ENCODE assay signal across 8 cellular contexts in the genomic region with DNA sequence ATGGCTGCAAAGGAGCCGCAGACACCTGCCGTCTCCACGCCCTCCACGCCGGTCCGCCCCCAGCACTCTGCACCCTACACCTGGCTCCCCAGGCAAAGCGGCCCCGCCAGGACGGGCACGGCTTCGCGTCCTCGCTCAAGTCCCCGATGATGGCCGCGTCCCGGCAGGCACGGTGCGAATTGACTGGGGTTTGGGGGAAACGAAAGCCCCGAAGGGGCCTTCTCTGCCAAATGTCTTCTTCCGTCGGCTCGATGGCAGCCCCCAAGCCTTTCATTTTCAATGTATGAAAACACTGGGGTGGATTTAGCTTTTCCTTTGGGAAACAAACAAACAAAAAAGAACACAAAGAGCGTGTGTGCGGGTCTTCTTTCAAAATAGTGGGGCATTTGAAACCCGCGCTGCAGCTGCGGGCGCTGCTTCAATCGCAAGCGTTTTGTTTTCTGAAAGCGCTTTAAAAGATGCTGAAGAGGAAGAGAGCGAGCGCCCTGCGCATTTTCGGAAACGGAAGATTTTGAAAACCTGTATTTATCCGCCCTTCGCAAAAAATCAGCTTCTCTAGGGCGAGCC.
DNase-seq lines count a peak whose midpoint lies in the region; ATAC-seq and TF ChIP-seq lines count a peak whose summit lies in the region.

No MANE protein-coding gene starts in this region.

- DNase-seq in NCI-H2029 (lab: John Stamatoyannopoulos, UW) (peak; percentile 39), NCI-H2029 treated with DMSO at 0.1 percent for 48 hours (lab: John Stamatoyannopoulos, UW) (no peak), fibroblast of lung (ENCODE audit: low read depth in 2 of 2) (peak; percentile 12 to 43), neural progenitor cell (ENCODE audit: low spot score) (peak; percentile 68)
- peak; percentile 16 for DNase-seq in activated CD4-positive, alpha-beta T cell treated with anti-CD3 and anti-CD28 coated beads for 48 hours

- peaks cover 10% of the 10 kb centered on the region for H3F3A ChIP-seq in neural progenitor cell (ENCODE audit: low read depth)

- no peaks in the 10 kb centered on the region for H3K9me3 Mint-ChIP-seq in neural progenitor cell

- peak overlapping the region; percentile 73 for H3K4me3 Mint-ChIP-seq in neural progenitor cell

- H3K36me3 Mint-ChIP-seq in neural progenitor cell, result no peaks in the 10 kb centered on the region

- H3K27ac ChIP-seq in fibroblast of lung (ENCODE audit: insufficient read depth, low read length) (no peak overlapping the region), neural progenitor cell (no peak overlapping the region)

- H3K9ac ChIP-seq in fibroblast of lung (ENCODE audit: insufficient read depth, low read length), result no peak overlapping the region
- H3K9ac ChIP-seq in neural progenitor cell, result no peak overlapping the region

- no peak overlapping the region for H3K27ac Mint-ChIP-seq in neural progenitor cell

- H3K4me2 ChIP-seq in fibroblast of lung (ENCODE audit: extremely low read depth, insufficient read depth, low read length) (peak overlapping the region; percentile 78), neural progenitor cell (peak overlapping the region; percentile 89)

- H3K4me3 ChIP-seq in fibroblast of lung (replicated peaks in 1 of 4; ENCODE audit: control extremely low read depth in 1 of 4, insufficient read depth in 1 of 4, low read depth in 3 of 4, low read length in 4 of 4), result peak overlapping the region; percentile 40 to 61 (median 52)
- H3K4me3 ChIP-seq in neural progenitor cell, result peak overlapping the region; percentile 49

- peaks cover 12% of the 10 kb centered on the region for H3K27me3 Mint-ChIP-seq in neural progenitor cell (ENCODE audit: insufficient read depth, low read depth)

- ATAC-seq in HG03108 (IDR thresholded peaks at IDR 0.05; ENCODE audit: unreplicated experiment), result no peak
- ATAC-seq in GM18907 (IDR thresholded peaks at IDR 0.05; ENCODE audit: unreplicated experiment), result no peak
- ATAC-seq in SK-N-SH treated with all-trans-retinoic acid at 6 μM for 48 hours, result no peak

- H3K4me1 ChIP-seq in fibroblast of lung (ENCODE audit: control insufficient read depth, extremely low read depth, insufficient read depth, low read length) (no peaks in the 10 kb centered on the region), neural progenitor cell (peaks cover 19% of the 10 kb centered on the region)

- peaks cover 29% of the 10 kb centered on the region for H3K27me3 ChIP-seq in fibroblast of lung (ENCODE audit: control insufficient read depth, insufficient read depth, low read length)
- H3K27me3 ChIP-seq in neural progenitor cell, result peaks cover 99% of the 10 kb centered on the region

- H3K4me1 Mint-ChIP-seq in neural progenitor cell, result peaks cover 9% of the 10 kb centered on the region

- no peaks in the 10 kb centered on the region for H3K9me3 ChIP-seq in fibroblast of lung (ENCODE audit: control insufficient read depth, insufficient read depth, low read depth, low read length)
- no peaks in the 10 kb centered on the region for H3K9me3 ChIP-seq in neural progenitor cell (ENCODE audit: low read depth)

- H2AFZ ChIP-seq in fibroblast of lung (ENCODE audit: low read length) (peak overlapping the region; percentile 14), neural progenitor cell (replicated peaks) (peak overlapping the region; percentile 70)

- H3K79me2 ChIP-seq in fibroblast of lung (ENCODE audit: control insufficient read depth, insufficient read depth, low read length), result no peaks in the 10 kb centered on the region
- H3K79me2 ChIP-seq in neural progenitor cell (ENCODE audit: low read depth), result no peaks in the 10 kb centered on the region

- no peaks in the 10 kb centered on the region for H4K20me1 ChIP-seq in fibroblast of lung (ENCODE audit: control insufficient read depth, extremely low read depth, insufficient read depth, low read length)
- no peaks in the 10 kb centered on the region for H4K20me1 ChIP-seq in neural progenitor cell (ENCODE audit: low read depth)

- no peak for TF ChIP-seq CTCF in fibroblast of lung (conservative IDR thresholded peaks at IDR 0.05 in 1 of 2, IDR thresholded peaks at IDR 0.05 in 1 of 2; ENCODE audit: low read depth in 1 of 2, low read length in 2 of 2)
- TF ChIP-seq CTCF in neural progenitor cell (IDR thresholded peaks at IDR 0.05), result no peak

- no peaks in the 10 kb centered on the region for H3K36me3 ChIP-seq in fibroblast of lung (ENCODE audit: control insufficient read depth, insufficient read depth, low read length)
- no peaks in the 10 kb centered on the region for H3K36me3 ChIP-seq in neural progenitor cell

TF ChIP-seq in SK-N-SH treated with all-trans-retinoic acid at 6 μM for 48 hours, 23 proteins besides CTCF, POLR2A, EP300 and RAD21 (continues in another document):
- TF ChIP-seq, protein P1, sequence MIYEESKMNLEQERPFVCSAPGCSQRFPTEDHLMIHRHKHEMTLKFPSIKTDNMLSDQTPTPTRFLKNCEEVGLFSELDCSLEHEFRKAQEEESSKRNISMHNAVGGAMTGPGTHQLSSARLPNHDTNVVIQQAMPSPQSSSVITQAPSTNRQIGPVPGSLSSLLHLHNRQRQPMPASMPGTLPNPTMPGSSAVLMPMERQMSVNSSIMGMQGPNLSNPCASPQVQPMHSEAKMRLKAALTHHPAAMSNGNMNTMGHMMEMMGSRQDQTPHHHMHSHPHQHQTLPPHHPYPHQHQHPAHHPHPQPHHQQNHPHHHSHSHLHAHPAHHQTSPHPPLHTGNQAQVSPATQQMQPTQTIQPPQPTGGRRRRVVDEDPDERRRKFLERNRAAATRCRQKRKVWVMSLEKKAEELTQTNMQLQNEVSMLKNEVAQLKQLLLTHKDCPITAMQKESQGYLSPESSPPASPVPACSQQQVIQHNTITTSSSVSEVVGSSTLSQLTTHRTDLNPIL (CRISPR knock-in tag; IDR thresholded peaks at IDR 0.05; ENCODE audit: low read depth), result no peak
- TF ChIP-seq ISL1 (CRISPR knock-in tag; IDR thresholded peaks at IDR 0.05), result no peak
- no peak for TF ChIP-seq ESRRG (CRISPR knock-in tag; IDR thresholded peaks at IDR 0.05)
- no peak for TF ChIP-seq ZNF70 (CRISPR knock-in tag; IDR thresholded peaks at IDR 0.05)
- no peak for TF ChIP-seq TSHZ2 (CRISPR knock-in tag; IDR thresholded peaks at IDR 0.05)
- TF ChIP-seq ZC3H10 (CRISPR knock-in tag; IDR thresholded peaks at IDR 0.05), result no peak
- TF ChIP-seq ZNF565 (CRISPR knock-in tag; conservative IDR thresholded peaks at IDR 0.05; ENCODE audit: low read depth), result no peak
- TF ChIP-seq, protein P2, sequence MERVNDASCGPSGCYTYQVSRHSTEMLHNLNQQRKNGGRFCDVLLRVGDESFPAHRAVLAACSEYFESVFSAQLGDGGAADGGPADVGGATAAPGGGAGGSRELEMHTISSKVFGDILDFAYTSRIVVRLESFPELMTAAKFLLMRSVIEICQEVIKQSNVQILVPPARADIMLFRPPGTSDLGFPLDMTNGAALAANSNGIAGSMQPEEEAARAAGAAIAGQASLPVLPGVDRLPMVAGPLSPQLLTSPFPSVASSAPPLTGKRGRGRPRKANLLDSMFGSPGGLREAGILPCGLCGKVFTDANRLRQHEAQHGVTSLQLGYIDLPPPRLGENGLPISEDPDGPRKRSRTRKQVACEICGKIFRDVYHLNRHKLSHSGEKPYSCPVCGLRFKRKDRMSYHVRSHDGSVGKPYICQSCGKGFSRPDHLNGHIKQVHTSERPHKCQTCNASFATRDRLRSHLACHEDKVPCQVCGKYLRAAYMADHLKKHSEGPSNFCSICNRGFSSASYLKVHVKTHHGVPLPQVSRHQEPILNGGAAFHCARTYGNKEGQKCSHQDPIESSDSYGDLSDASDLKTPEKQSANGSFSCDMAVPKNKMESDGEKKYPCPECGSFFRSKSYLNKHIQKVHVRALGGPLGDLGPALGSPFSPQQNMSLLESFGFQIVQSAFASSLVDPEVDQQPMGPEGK (CRISPR knock-in tag; IDR thresholded peaks at IDR 0.05; ENCODE audit: borderline replicate concordance), result no peak
- no peak for TF ChIP-seq GLIS3 (CRISPR knock-in tag; IDR thresholded peaks at IDR 0.05)
- no peak for TF ChIP-seq SNAI2 (CRISPR knock-in tag; IDR thresholded peaks at IDR 0.05)
- TF ChIP-seq, protein P3, sequence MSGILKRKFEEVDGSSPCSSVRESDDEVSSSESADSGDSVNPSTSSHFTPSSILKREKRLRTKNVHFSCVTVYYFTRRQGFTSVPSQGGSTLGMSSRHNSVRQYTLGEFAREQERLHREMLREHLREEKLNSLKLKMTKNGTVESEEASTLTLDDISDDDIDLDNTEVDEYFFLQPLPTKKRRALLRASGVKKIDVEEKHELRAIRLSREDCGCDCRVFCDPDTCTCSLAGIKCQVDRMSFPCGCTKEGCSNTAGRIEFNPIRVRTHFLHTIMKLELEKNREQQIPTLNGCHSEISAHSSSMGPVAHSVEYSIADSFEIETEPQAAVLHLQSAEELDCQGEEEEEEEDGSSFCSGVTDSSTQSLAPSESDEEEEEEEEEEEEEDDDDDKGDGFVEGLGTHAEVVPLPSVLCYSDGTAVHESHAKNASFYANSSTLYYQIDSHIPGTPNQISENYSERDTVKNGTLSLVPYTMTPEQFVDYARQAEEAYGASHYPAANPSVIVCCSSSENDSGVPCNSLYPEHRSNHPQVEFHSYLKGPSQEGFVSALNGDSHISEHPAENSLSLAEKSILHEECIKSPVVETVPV (CRISPR knock-in tag; IDR thresholded peaks at IDR 0.05), result no peak
